15 cellular contexts compared by ENCODE assay signal in genomic region chr20:38599410-38599882, GRCh38. TPM values are rescaled to one million over a fixed set of nuclear protein-coding genes. Genes with fewer than 3 reads are reported as not detected.
DNase-seq lines count a peak whose midpoint lies in the region; TF ChIP-seq lines count a peak whose summit lies in the region.
"Had no signal": no experiment of that assay in that cellular context is flagged by ENCODE, and none has a peak within 500 bp of the region (broad histone marks: within the 10 kb centered on the region; RNA-seq: fewer than 3 reads in every experiment).

No MANE protein-coding gene starts in this region.

- H3K27ac ChIP-seq in mammary epithelial cell (ENCODE audit: insufficient read depth, low read depth, low read length), result no peak overlapping the region
- no peak overlapping the region for H3K27ac ChIP-seq in colonic mucosa
- H3K27ac ChIP-seq in smooth muscle cell (ENCODE audit: low read depth), result no peak overlapping the region
- H3K27ac ChIP-seq: gastrocnemius medialis had no signal

- no peaks in the 10 kb centered on the region for H3K36me3 ChIP-seq in mammary epithelial cell (ENCODE audit: insufficient read depth, low read length)
- H3K36me3 ChIP-seq in colonic mucosa, result no peaks in the 10 kb centered on the region
- H3K36me3 ChIP-seq in smooth muscle cell (ENCODE audit: low read depth), result no peaks in the 10 kb centered on the region
- H3K36me3 ChIP-seq: gastrocnemius medialis had no signal

- H3K9ac ChIP-seq in mammary epithelial cell (ENCODE audit: insufficient read depth, low read length) (no peak overlapping the region), colonic mucosa (ENCODE audit: low read depth in 2 of 2, low read length in 2 of 2) (no peak overlapping the region), smooth muscle cell (ENCODE audit: low read depth) (no peak overlapping the region)

- H3K4me1 ChIP-seq in mammary epithelial cell (ENCODE audit: insufficient read depth, low read length) (peaks cover 29% of the 10 kb centered on the region), colonic mucosa (no peaks in the 10 kb centered on the region), smooth muscle cell (ENCODE audit: low read depth) (no peaks in the 10 kb centered on the region)
- H3K4me1 ChIP-seq: gastrocnemius medialis had no signal

- in situ Hi-C loops in ACHN (cut with HindIII; ENCODE audit: low pct_ligation_motif_present, low pct_unique_long_range_greater_than_20kb, low sequenced_read_pairs) (no loop called here), mammary epithelial cell (cut with MboI; ENCODE audit: low sequenced_read_pairs in 2 of 2) (no loop called here)

- intact Hi-C loops in mammary epithelial cell (cut with micrococcal nuclease), result no loop called here
- intact Hi-C loops in colonic mucosa (cut with DNase I), result no loop called here

- dilution Hi-C loops in mammary epithelial cell (cut with HindIII; ENCODE audit: low sequenced_read_pairs), result no loop called here

- WGBS in mammary epithelial cell (ENCODE audit: low coverage, missing lambda C conversion rate), result 22% methylated on average over 4 of the region's 9 CpGs
- 62% methylated on average over 9 of the region's 9 CpGs for WGBS in smooth muscle cell (ENCODE audit: low lambda C conversion rate)

- H3K9me3 ChIP-seq in mammary epithelial cell (replicated peaks; ENCODE audit: insufficient read depth, low read length) (no peaks in the 10 kb centered on the region), colonic mucosa (no peaks in the 10 kb centered on the region), smooth muscle cell (replicated peaks; ENCODE audit: low read depth) (no peaks in the 10 kb centered on the region)
- H3K9me3 ChIP-seq: gastrocnemius medialis had no signal

- H3K4me3 ChIP-seq in mammary epithelial cell (replicated peaks in 1 of 3; ENCODE audit: insufficient read depth in 1 of 3, low read depth in 2 of 3, low read length in 3 of 3), result no peak overlapping the region
- no peak overlapping the region for H3K4me3 ChIP-seq in colonic mucosa
- H3K4me3 ChIP-seq in smooth muscle cell, result no peak overlapping the region
- H3K4me3 ChIP-seq: gastrocnemius medialis had no signal

- H3K27me3 ChIP-seq in mammary epithelial cell (ENCODE audit: insufficient read depth, low read length) (no peaks in the 10 kb centered on the region), colonic mucosa (peaks cover 21% of the 10 kb centered on the region), smooth muscle cell (ENCODE audit: low read depth) (peaks cover 8% of the 10 kb centered on the region)

- CTCF ChIA-PET in mammary epithelial cell (lab: Charles Lee; ENCODE audit: low non-redundant PET), result no interaction called here

- no TSS peak for BruUV-seq in mammary epithelial cell (replicated peaks; lab: Mats Ljungman, UMichigan)

- H2AFZ ChIP-seq in mammary epithelial cell (ENCODE audit: low read depth, low read length), result peak overlapping the region; percentile 82
- no peak overlapping the region for H2AFZ ChIP-seq in smooth muscle cell (ENCODE audit: low read depth)

- H3K4me2 ChIP-seq in mammary epithelial cell (ENCODE audit: insufficient read depth, low read depth, low read length) (peak overlapping the region; percentile 2), smooth muscle cell (no peak overlapping the region)

- H4K20me1 ChIP-seq in mammary epithelial cell (ENCODE audit: insufficient read depth, low read length), result no peaks in the 10 kb centered on the region
- no peaks in the 10 kb centered on the region for H4K20me1 ChIP-seq in smooth muscle cell (ENCODE audit: low read depth)

- no peak for TF ChIP-seq CTCF in mammary epithelial cell (conservative IDR thresholded peaks at IDR 0.05 in 1 of 2, IDR thresholded peaks at IDR 0.05 in 1 of 2; ENCODE audit: extremely low read depth in 1 of 2, insufficient read depth in 1 of 2, low read depth in 1 of 2, low read length in 2 of 2)
- TF ChIP-seq CTCF in colonic mucosa (IDR thresholded peaks at IDR 0.05), result no peak
- no peak for TF ChIP-seq CTCF in smooth muscle cell (IDR thresholded peaks at IDR 0.05; ENCODE audit: borderline replicate concordance, insufficient read depth, poor library complexity, severe bottlenecking)

- DNase-seq in ACHN, result peak; percentile 20
- DNase-seq in HuH-7.5 (ENCODE audit: low spot score), result peak; percentile 37
- peak; percentile 60 for DNase-seq in mammary epithelial cell
- DNase-seq in left kidney (ENCODE audit: low read depth, low spot score), result peak; percentile 57
- no peak for DNase-seq in RKO (ENCODE audit: low spot score)
- DNase-seq in GF-D8 (lab: John Stamatoyannopoulos, UW), result no peak
- no peak for DNase-seq in colonic mucosa
- DNase-seq in smooth muscle cell (lab: John Stamatoyannopoulos, UW; ENCODE audit: unreplicated experiment), result no peak
- DNase-seq: gastrocnemius medialis, NCI-H2171 treated with DMSO at 0.1 percent for 48 hours, SHP77 had no signal

- H3K79me2 ChIP-seq in mammary epithelial cell (ENCODE audit: insufficient read depth, low read length) (no peaks in the 10 kb centered on the region), smooth muscle cell (ENCODE audit: low read depth) (no peaks in the 10 kb centered on the region)

- no peaks in the 10 kb centered on the region for H3F3A ChIP-seq in smooth muscle cell (ENCODE audit: low read depth)

RNA-seq across cellular contexts. Expression of gene ARHGAP40, which starts 2.2 kb away (rescaled TPM):
- total RNA-seq in mammary epithelial cell (1 to 10 TPM; 1.7 to 1.8 TPM), colonic mucosa (not detected), smooth muscle cell (0.22 TPM in 2 replicates)
- polyA plus RNA-seq in mammary epithelial cell (2.9 TPM), smooth muscle cell (1.1 TPM in 1 of 2 replicates, not detected in the other)
- not detected for polyA minus RNA-seq in mammary epithelial cell
- total RNA-seq: activated T-helper 2 cell treated with anti-CD3 and anti-CD28 coated beads, Interferon-gamma antibody, Interleukin-2, Interleukin-4, amounts not matched to agents 10 μg/mL and 5 μg/mL and 100 μg/mL, durations not matched to agents 14 hours and 24 hours and 36 hours; gastrocnemius medialis; pulmonary artery endothelial cell had no signal
- polyA plus RNA-seq: BJ had no signal

RNA-seq across cellular contexts. Expression of gene ADIG, which starts 18.4 kb away (rescaled TPM):
- total RNA-seq in mammary epithelial cell, result not detected
- polyA plus RNA-seq in mammary epithelial cell, result not detected
- not detected for polyA minus RNA-seq in mammary epithelial cell
- total RNA-seq in colonic mucosa, result not detected
- total RNA-seq in smooth muscle cell, result not detected in 2 replicates
- not detected in 2 replicates for polyA plus RNA-seq in smooth muscle cell
- total RNA-seq: activated T-helper 2 cell treated with anti-CD3 and anti-CD28 coated beads, Interferon-gamma antibody, Interleukin-2, Interleukin-4, amounts not matched to agents 10 μg/mL and 5 μg/mL and 100 μg/mL, durations not matched to agents 14 hours and 24 hours and 36 hours; gastrocnemius medialis; mesothelial cell of epicardium; pulmonary artery endothelial cell had no signal
- polyA plus RNA-seq: BJ had no signal

Comparison
In these comparisons a context has a peak if more than half of its experiments do, and no peak if none do; other contexts are left out.
1. DNase-seq: peak in ACHN (single experiment), HuH-7.5 (single experiment), mammary epithelial cell (single experiment) and left kidney (single experiment); none in RKO (single experiment), GF-D8 (single experiment), colonic mucosa (single experiment) and smooth muscle cell (single experiment).